1 cellular context compared by ENCODE assay signal in the genomic region with DNA sequence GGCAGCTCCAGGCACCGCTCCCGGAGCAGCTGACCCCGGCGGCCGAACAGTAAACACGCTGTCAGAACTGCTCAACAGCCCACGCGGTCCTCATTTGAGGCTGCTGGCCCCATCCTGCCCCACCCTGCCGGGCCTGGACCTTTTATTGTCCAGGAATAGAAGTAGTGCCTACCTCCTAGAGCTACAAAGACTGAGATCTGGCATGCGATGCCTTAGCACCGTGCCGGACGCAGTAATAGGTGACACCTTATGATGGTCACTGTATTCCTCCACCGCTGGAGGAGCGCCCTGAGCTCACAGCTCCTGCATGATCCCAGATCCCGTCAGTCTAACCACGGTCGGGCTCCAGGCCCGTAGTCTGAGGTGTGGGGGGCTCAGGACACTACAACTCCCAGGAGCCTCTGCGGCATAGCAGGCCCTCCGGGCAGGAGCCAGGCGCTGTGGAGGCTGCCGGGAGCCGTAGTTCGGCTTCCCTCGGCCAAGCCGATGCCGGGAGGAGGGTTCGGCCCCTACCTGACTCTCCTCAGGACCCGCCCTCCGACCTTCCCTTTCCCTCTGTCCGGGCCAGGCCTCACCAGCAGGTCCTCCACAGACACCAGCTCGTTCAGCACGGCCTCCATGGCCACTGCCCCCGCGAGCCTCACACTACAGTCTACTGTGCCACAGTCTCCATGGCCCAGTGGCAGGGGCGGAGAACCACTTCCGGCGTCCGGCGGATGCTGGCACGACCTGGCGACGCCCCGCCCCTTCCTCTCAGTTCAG.
TF ChIP-seq lines count a peak whose summit lies in the region.

A gene (minus strand): TSS at position 697 of the 762 bp plus-strand sequence. CDS start 77 bp downstream, at position 620.

TF ChIP-seq in K562, 482 proteins besides CTCF, POLR2A, EP300 and RAD21 (continued from another document and continues in another):
- TF ChIP-seq SIN3A (IDR thresholded peaks at IDR 0.05; ENCODE audit: borderline replicate concordance in 2 of 2, control insufficient read depth in 1 of 2, low read depth in 2 of 2, low read length in 2 of 2) (peak; percentile 91 to 96), ZBED1 (IDR thresholded peaks at IDR 0.05) (peak; percentile 19; the same call in 1 of the 2 replicates), RBBP5 (IDR thresholded peaks at IDR 0.05; ENCODE audit: borderline replicate concordance, insufficient read depth, low read length, poor library complexity, severe bottlenecking) (peak; percentile 60), RBM22 (IDR thresholded peaks at IDR 0.05; ENCODE audit: low read depth, low read length, poor library complexity, severe bottlenecking) (peak; percentile 62), ESRRB (CRISPR knock-in tag; IDR thresholded peaks at IDR 0.05; ENCODE audit: borderline replicate concordance) (no peak), NFRKB (IDR thresholded peaks at IDR 0.05; ENCODE audit: low read depth) (0 out of 2 replicates have a peak, but pooled peaks have one; percentile 64), NR2C1 (IDR thresholded peaks at IDR 0.05) (peak; percentile 90), NR2C1 (tag; IDR thresholded peaks at IDR 0.05) (peak; percentile 91), ELF1 (tag; IDR thresholded peaks at IDR 0.05) (peak; percentile 82), HDAC2 (IDR thresholded peaks at IDR 0.05) (peak; percentile 78), BCL6 (CRISPR knock-in tag; IDR thresholded peaks at IDR 0.05) (no peak), IRF2 (CRISPR knock-in tag; IDR thresholded peaks at IDR 0.05) (no peak), ZNF3 (CRISPR knock-in tag; IDR thresholded peaks at IDR 0.05) (no peak), RB1 (IDR thresholded peaks at IDR 0.05; ENCODE audit: low read depth) (peak; percentile 78), ZNF717 (CRISPR knock-in tag; IDR thresholded peaks at IDR 0.05) (no peak), MEIS2 (IDR thresholded peaks at IDR 0.05; ENCODE audit: partially characterized antibody) (peak; percentile 20), TEAD4 (IDR thresholded peaks at IDR 0.05; ENCODE audit: low read length) (peak; percentile 15; the same call in 1 of the 2 replicates), TEAD4 (CRISPR knock-in tag; IDR thresholded peaks at IDR 0.05; ENCODE audit: borderline replicate concordance) (no peak), BHLHE40 (IDR thresholded peaks at IDR 0.05; ENCODE audit: low read length) (peak; percentile 79), ZNF77 (CRISPR knock-in tag; IDR thresholded peaks at IDR 0.05) (no peak), PYGO2 (tag; IDR thresholded peaks at IDR 0.05) (peak; percentile 27; the same call in 1 of the 2 replicates), SLC30A9 (CRISPR knock-in tag; IDR thresholded peaks at IDR 0.05) (no peak), PCBP2 (IDR thresholded peaks at IDR 0.05; ENCODE audit: low read depth, low read length, poor library complexity, severe bottlenecking) (no peak), ETV6 (IDR thresholded peaks at IDR 0.05; ENCODE audit: borderline replicate concordance in 1 of 2, low read depth in 2 of 2, low read length in 1 of 2) (no peak), ETV6 (CRISPR knock-in tag; IDR thresholded peaks at IDR 0.05; ENCODE audit: borderline replicate concordance) (no peak), MTA3 (IDR thresholded peaks at IDR 0.05; ENCODE audit: borderline replicate concordance) (peak; percentile 76), ZNF644 (tag; IDR thresholded peaks at IDR 0.05; ENCODE audit: low read depth) (peak; percentile 88), SMC3 (conservative IDR thresholded peaks at IDR 0.05; ENCODE audit: insufficient read depth, low read depth, low read length) (peak; percentile 73), FOXM1 (IDR thresholded peaks at IDR 0.05; ENCODE audit: low read depth) (no peak), FOXM1 (CRISPR knock-in tag; IDR thresholded peaks at IDR 0.05; ENCODE audit: low read depth) (peak; percentile 78; the same call in 1 of the 2 replicates), U2AF1 (optimal IDR thresholded peaks at IDR 0.05; ENCODE audit: low read depth, low read length) (no peak), CEBPG (CRISPR knock-in tag; IDR thresholded peaks at IDR 0.05) (peak; percentile 10; the same call in 1 of the 2 replicates), CEBPG (tag; conservative IDR thresholded peaks at IDR 0.05 in 1 of 2, IDR thresholded peaks at IDR 0.05 in 1 of 2) (no peak), NR3C1 (CRISPR knock-in tag; IDR thresholded peaks at IDR 0.05) (no peak), STAT5A (IDR thresholded peaks at IDR 0.05; ENCODE audit: borderline replicate concordance, low read length) (no peak; the same call in 1 of the 2 replicates)
- TF ChIP-seq, protein P1, sequence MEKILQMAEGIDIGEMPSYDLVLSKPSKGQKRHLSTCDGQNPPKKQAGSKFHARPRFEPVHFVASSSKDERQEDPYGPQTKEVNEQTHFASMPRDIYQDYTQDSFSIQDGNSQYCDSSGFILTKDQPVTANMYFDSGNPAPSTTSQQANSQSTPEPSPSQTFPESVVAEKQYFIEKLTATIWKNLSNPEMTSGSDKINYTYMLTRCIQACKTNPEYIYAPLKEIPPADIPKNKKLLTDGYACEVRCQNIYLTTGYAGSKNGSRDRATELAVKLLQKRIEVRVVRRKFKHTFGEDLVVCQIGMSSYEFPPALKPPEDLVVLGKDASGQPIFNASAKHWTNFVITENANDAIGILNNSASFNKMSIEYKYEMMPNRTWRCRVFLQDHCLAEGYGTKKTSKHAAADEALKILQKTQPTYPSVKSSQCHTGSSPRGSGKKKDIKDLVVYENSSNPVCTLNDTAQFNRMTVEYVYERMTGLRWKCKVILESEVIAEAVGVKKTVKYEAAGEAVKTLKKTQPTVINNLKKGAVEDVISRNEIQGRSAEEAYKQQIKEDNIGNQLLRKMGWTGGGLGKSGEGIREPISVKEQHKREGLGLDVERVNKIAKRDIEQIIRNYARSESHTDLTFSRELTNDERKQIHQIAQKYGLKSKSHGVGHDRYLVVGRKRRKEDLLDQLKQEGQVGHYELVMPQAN (IDR thresholded peaks at IDR 0.05; ENCODE audit: borderline replicate concordance) = peak; percentile 96
- TF ChIP-seq, protein P2, sequence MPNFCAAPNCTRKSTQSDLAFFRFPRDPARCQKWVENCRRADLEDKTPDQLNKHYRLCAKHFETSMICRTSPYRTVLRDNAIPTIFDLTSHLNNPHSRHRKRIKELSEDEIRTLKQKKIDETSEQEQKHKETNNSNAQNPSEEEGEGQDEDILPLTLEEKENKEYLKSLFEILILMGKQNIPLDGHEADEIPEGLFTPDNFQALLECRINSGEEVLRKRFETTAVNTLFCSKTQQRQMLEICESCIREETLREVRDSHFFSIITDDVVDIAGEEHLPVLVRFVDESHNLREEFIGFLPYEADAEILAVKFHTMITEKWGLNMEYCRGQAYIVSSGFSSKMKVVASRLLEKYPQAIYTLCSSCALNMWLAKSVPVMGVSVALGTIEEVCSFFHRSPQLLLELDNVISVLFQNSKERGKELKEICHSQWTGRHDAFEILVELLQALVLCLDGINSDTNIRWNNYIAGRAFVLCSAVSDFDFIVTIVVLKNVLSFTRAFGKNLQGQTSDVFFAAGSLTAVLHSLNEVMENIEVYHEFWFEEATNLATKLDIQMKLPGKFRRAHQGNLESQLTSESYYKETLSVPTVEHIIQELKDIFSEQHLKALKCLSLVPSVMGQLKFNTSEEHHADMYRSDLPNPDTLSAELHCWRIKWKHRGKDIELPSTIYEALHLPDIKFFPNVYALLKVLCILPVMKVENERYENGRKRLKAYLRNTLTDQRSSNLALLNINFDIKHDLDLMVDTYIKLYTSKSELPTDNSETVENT (CRISPR knock-in tag; IDR thresholded peaks at IDR 0.05) = peak; percentile 51; the same call in 1 of the 2 replicates
- TF ChIP-seq, protein P3, sequence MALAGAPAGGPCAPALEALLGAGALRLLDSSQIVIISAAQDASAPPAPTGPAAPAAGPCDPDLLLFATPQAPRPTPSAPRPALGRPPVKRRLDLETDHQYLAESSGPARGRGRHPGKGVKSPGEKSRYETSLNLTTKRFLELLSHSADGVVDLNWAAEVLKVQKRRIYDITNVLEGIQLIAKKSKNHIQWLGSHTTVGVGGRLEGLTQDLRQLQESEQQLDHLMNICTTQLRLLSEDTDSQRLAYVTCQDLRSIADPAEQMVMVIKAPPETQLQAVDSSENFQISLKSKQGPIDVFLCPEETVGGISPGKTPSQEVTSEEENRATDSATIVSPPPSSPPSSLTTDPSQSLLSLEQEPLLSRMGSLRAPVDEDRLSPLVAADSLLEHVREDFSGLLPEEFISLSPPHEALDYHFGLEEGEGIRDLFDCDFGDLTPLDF (CRISPR knock-in tag; IDR thresholded peaks at IDR 0.05) = peak; percentile 90; the same call in 1 of the 2 replicates
- TF ChIP-seq, protein P4, sequence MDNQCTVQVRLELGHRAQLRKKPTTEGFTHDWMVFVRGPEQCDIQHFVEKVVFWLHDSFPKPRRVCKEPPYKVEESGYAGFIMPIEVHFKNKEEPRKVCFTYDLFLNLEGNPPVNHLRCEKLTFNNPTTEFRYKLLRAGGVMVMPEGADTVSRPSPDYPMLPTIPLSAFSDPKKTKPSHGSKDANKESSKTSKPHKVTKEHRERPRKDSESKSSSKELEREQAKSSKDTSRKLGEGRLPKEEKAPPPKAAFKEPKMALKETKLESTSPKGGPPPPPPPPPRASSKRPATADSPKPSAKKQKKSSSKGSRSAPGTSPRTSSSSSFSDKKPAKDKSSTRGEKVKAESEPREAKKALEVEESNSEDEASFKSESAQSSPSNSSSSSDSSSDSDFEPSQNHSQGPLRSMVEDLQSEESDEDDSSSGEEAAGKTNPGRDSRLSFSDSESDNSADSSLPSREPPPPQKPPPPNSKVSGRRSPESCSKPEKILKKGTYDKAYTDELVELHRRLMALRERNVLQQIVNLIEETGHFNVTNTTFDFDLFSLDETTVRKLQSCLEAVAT (IDR thresholded peaks at IDR 0.05) = peak in 1 of 2 experiments; percentile 18; a peak in 1 of 4 replicates
- TF ChIP-seq, protein P5, sequence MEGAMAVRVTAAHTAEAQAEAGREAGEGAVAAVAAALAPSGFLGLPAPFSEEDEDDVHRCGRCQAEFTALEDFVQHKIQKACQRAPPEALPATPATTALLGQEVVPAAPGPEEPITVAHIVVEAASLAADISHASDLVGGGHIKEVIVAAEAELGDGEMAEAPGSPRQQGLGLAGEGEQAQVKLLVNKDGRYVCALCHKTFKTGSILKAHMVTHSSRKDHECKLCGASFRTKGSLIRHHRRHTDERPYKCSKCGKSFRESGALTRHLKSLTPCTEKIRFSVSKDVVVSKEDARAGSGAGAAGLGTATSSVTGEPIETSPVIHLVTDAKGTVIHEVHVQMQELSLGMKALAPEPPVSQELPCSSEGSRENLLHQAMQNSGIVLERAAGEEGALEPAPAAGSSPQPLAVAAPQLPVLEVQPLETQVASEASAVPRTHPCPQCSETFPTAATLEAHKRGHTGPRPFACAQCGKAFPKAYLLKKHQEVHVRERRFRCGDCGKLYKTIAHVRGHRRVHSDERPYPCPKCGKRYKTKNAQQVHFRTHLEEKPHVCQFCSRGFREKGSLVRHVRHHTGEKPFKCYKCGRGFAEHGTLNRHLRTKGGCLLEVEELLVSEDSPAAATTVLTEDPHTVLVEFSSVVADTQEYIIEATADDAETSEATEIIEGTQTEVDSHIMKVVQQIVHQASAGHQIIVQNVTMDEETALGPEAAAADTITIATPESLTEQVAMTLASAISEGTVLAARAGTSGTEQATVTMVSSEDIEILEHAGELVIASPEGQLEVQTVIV (CRISPR knock-in tag; IDR thresholded peaks at IDR 0.05; ENCODE audit: borderline replicate concordance) = no peak
- TF ChIP-seq, protein P6, sequence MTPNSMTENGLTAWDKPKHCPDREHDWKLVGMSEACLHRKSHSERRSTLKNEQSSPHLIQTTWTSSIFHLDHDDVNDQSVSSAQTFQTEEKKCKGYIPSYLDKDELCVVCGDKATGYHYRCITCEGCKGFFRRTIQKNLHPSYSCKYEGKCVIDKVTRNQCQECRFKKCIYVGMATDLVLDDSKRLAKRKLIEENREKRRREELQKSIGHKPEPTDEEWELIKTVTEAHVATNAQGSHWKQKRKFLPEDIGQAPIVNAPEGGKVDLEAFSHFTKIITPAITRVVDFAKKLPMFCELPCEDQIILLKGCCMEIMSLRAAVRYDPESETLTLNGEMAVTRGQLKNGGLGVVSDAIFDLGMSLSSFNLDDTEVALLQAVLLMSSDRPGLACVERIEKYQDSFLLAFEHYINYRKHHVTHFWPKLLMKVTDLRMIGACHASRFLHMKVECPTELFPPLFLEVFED (CRISPR knock-in tag; conservative IDR thresholded peaks at IDR 0.05) = no peak
- TF ChIP-seq, protein P7, sequence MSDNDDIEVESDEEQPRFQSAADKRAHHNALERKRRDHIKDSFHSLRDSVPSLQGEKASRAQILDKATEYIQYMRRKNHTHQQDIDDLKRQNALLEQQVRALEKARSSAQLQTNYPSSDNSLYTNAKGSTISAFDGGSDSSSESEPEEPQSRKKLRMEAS (CRISPR knock-in tag; IDR thresholded peaks at IDR 0.05) = peak; percentile 85
- TF ChIP-seq, protein P8, sequence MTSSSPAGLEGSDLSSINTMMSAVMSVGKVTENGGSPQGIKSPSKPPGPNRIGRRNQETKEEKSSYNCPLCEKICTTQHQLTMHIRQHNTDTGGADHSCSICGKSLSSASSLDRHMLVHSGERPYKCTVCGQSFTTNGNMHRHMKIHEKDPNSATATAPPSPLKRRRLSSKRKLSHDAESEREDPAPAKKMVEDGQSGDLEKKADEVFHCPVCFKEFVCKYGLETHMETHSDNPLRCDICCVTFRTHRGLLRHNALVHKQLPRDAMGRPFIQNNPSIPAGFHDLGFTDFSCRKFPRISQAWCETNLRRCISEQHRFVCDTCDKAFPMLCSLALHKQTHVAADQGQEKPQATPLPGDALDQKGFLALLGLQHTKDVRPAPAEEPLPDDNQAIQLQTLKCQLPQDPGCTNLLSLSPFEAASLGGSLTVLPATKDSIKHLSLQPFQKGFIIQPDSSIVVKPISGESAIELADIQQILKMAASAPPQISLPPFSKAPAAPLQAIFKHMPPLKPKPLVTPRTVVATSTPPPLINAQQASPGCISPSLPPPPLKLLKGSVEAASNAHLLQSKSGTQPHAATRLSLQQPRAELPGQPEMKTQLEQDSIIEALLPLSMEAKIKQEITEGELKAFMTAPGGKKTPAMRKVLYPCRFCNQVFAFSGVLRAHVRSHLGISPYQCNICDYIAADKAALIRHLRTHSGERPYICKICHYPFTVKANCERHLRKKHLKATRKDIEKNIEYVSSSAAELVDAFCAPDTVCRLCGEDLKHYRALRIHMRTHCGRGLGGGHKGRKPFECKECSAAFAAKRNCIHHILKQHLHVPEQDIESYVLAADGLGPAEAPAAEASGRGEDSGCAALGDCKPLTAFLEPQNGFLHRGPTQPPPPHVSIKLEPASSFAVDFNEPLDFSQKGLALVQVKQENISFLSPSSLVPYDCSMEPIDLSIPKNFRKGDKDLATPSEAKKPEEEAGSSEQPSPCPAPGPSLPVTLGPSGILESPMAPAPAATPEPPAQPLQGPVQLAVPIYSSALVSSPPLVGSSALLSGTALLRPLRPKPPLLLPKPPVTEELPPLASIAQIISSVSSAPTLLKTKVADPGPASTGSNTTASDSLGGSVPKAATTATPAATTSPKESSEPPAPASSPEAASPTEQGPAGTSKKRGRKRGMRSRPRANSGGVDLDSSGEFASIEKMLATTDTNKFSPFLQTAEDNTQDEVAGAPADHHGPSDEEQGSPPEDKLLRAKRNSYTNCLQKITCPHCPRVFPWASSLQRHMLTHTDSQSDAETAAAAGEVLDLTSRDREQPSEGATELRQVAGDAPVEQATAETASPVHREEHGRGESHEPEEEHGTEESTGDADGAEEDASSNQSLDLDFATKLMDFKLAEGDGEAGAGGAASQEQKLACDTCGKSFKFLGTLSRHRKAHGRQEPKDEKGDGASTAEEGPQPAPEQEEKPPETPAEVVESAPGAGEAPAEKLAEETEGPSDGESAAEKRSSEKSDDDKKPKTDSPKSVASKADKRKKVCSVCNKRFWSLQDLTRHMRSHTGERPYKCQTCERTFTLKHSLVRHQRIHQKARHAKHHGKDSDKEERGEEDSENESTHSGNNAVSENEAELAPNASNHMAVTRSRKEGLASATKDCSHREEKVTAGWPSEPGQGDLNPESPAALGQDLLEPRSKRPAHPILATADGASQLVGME (CRISPR knock-in tag; IDR thresholded peaks at IDR 0.05) = 0 out of 2 replicates have a peak, but pooled peaks have one; percentile 23
